Comparison of ENCODE assay signal across 8 cellular contexts in genomic region chr2:239369631-239370161, GRCh38. TPM values are rescaled to one million over a fixed set of nuclear protein-coding genes. Genes with fewer than 3 reads are reported as not detected.
A peak's percentile ranks its signal among the peaks of the same experiment; 100 is the strongest.
DNase-seq lines count a peak whose midpoint lies in the region; ATAC-seq, FAIRE-seq and TF ChIP-seq lines count a peak whose summit lies in the region.
"Had no signal": no experiment of that assay in that cellular context is flagged by ENCODE, and none has a peak within 500 bp of the region (broad histone marks: within the 10 kb centered on the region; RNA-seq: fewer than 3 reads in every experiment).

No MANE protein-coding gene starts in this region.

- peak overlapping the region; percentile 89 for H3K27ac Mint-ChIP-seq in central memory CD8-positive, alpha-beta T cell (ENCODE audit: low read depth)

- H3K4me1 Mint-ChIP-seq in central memory CD8-positive, alpha-beta T cell, result peaks cover 13% of the 10 kb centered on the region

- H3K9ac ChIP-seq in kidney (ENCODE audit: low read length in 2 of 2), result no peak overlapping the region

- H3K27me3 Mint-ChIP-seq in central memory CD8-positive, alpha-beta T cell, result no peaks in the 10 kb centered on the region

- TF ChIP-seq CTCF in kidney (IDR thresholded peaks at IDR 0.05; ENCODE audit: borderline replicate concordance, extremely low read depth, insufficient read depth), result no peak

- no peak for FAIRE-seq in kidney (lab: Jason Lieb, UNC)
- FAIRE-seq: pancreas had no signal

- peak; percentile 83 for ATAC-seq in GM18907 (IDR thresholded peaks at IDR 0.05; ENCODE audit: unreplicated experiment)
- ATAC-seq in HG03025 (IDR thresholded peaks at IDR 0.05; ENCODE audit: low FRiP score, unreplicated experiment), result peak; percentile 68
- ATAC-seq in central memory CD8-positive, alpha-beta T cell (replicated peaks; ENCODE audit: extremely low read depth, poor library complexity, severe bottlenecking), result peak; percentile 98

- H3K4me3 ChIP-seq in kidney (ENCODE audit: low read length in 2 of 2), result no peak overlapping the region
- H3K4me3 ChIP-seq: pancreas had no signal

- H3K36me3 Mint-ChIP-seq in central memory CD8-positive, alpha-beta T cell (ENCODE audit: insufficient read depth), result no peaks in the 10 kb centered on the region

- H3K4me1 ChIP-seq in kidney (ENCODE audit: control insufficient read depth in 1 of 2, insufficient read depth in 1 of 2, low read depth in 1 of 2, low read length in 2 of 2), result peaks cover 0 to 2% of the 10 kb centered on the region in 2 donors
- H3K4me1 ChIP-seq: pancreas had no signal

- intact Hi-C loops in kidney (cut with DNase I), result no loop called here

- DNase-seq in T-helper 9 cell, result peak; percentile 60
- peak in 1 of 2 donors; percentile 62 for DNase-seq in central memory CD8-positive, alpha-beta T cell (ENCODE audit: low spot score in 2 of 2)
- peak; percentile 74 to 79 for DNase-seq in stimulated activated CD4-positive, alpha-beta T cell treated with anti-CD3 and anti-CD28 coated beads, Interleukin-2, amount 100 ng/mL, for 24 hours
- DNase-seq in midbrain (lab: John Stamatoyannopoulos, UW), result no peak
- DNase-seq in kidney, result no peak

- H3K9me3 Mint-ChIP-seq in central memory CD8-positive, alpha-beta T cell, result no peaks in the 10 kb centered on the region

- peak overlapping the region; percentile 56 for H3K4me3 Mint-ChIP-seq in central memory CD8-positive, alpha-beta T cell

- no peaks in the 10 kb centered on the region for H3K9me3 ChIP-seq in kidney (ENCODE audit: control insufficient read depth in 1 of 2, low read length in 2 of 2)
- H3K9me3 ChIP-seq: pancreas had no signal

- H3K27ac ChIP-seq in kidney (ENCODE audit: low read depth in 2 of 2, low read length in 2 of 2), result no peak overlapping the region
- H3K27ac ChIP-seq: pancreas had no signal

- no peaks in the 10 kb centered on the region for H3K36me3 ChIP-seq in kidney (ENCODE audit: control insufficient read depth in 1 of 2, insufficient read depth in 2 of 2, low read length in 2 of 2)
- H3K36me3 ChIP-seq: pancreas had no signal

RNA-seq across cellular contexts. Expression of gene HDAC4, which starts 31.1 kb away (rescaled TPM):
- total RNA-seq in kidney, result 56.8 TPM
- polyA plus RNA-seq in kidney (ENCODE audit: insufficient read depth, low read depth, low replicate concordance), result 2.2 TPM

Comparison
In these comparisons a context has a peak if more than half of its experiments do, and no peak if none do; other contexts are left out.
1. DNase-seq: peak in T-helper 9 cell (single experiment) and stimulated activated CD4-positive, alpha-beta T cell treated with anti-CD3 and anti-CD28 coated beads, Interleukin-2, amount 100 ng/mL, for 24 hours (2 of 2); none in midbrain (single experiment) and kidney (single experiment).
2. Peak in every context shown above with its lines, with median percentiles within 50 percentile points of each other: ATAC-seq.